Comparison of ENCODE assay signal across 1 cellular context in the genomic region with DNA sequence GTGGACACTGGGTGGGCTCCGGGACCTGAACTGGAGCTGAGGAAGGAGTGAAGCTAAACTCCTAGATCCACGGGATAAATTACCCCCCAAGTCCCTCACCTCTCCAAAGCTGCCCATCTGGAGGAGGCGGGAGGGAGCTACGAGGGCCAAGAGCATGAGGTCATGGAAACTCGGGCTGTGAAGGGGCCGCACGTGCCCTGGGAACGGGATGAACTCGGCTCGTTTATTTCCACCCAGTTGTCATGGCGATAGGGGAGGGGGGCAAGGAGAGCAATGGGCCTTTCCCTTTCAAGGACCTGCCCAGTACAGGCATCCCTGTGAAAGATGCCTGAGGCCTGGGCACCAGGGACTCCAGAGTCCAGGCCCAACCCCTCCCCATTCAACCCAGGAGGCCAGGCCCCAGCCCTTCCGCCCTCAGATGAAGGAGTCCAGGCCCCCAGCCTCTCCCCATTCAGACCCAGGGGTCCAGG.
A peak's percentile ranks its signal among the peaks of the same experiment; 100 is the strongest.
TF ChIP-seq lines count a peak whose summit lies in the region.

No MANE protein-coding gene starts in this region.

TF ChIP-seq in HepG2, 621 proteins besides CTCF, POLR2A, EP300 and RAD21:
- TF ChIP-seq RFX1 (IDR thresholded peaks at IDR 0.05): peak; percentile 74
- no peak for TF ChIP-seq SNRNP70 (IDR thresholded peaks at IDR 0.05; ENCODE audit: low read depth, low read length)
- TF ChIP-seq, protein P1, sequence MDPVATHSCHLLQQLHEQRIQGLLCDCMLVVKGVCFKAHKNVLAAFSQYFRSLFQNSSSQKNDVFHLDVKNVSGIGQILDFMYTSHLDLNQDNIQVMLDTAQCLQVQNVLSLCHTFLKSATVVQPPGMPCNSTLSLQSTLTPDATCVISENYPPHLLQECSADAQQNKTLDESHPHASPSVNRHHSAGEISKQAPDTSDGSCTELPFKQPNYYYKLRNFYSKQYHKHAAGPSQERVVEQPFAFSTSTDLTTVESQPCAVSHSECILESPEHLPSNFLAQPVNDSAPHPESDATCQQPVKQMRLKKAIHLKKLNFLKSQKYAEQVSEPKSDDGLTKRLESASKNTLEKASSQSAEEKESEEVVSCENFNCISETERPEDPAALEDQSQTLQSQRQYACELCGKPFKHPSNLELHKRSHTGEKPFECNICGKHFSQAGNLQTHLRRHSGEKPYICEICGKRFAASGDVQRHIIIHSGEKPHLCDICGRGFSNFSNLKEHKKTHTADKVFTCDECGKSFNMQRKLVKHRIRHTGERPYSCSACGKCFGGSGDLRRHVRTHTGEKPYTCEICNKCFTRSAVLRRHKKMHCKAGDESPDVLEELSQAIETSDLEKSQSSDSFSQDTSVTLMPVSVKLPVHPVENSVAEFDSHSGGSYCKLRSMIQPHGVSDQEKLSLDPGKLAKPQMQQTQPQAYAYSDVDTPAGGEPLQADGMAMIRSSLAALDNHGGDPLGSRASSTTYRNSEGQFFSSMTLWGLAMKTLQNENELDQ (CRISPR knock-in tag; IDR thresholded peaks at IDR 0.05; ENCODE audit: borderline replicate concordance): no peak
- TF ChIP-seq BHLHE40 (IDR thresholded peaks at IDR 0.05; ENCODE audit: low read length): peak; percentile 74
- TF ChIP-seq RFX3 (CRISPR knock-in tag; IDR thresholded peaks at IDR 0.05): peak; percentile 69
